ENCODE assay signal across 7 cellular contexts in genomic region chr11:3947084-3947483, GRCh38.
DNase-seq lines count a peak whose midpoint lies in the region; ATAC-seq and TF ChIP-seq lines count a peak whose summit lies in the region.

No MANE protein-coding gene starts in this region.

- H3K27ac Mint-ChIP-seq in chondrocyte (ENCODE audit: unreplicated experiment) = peak overlapping the region; percentile 56

- peak; percentile 65 for DNase-seq in RPMI7951 (ENCODE audit: low read depth)
- DNase-seq in chondrocyte (ENCODE audit: low spot score) = no peak
- DNase-seq in NCI-H1694 treated with DMSO at 0.1 percent for 48 hours (lab: John Stamatoyannopoulos, UW) = no peak
- DNase-seq in substantia nigra (lab: John Stamatoyannopoulos, UW) = no peak

- no peaks in the 10 kb centered on the region for H3K36me3 ChIP-seq in neutrophil

- ATAC-seq in GM18867 (IDR thresholded peaks at IDR 0.05; ENCODE audit: unreplicated experiment) = peak; percentile 86
- ATAC-seq in HG02759 (IDR thresholded peaks at IDR 0.05; ENCODE audit: unreplicated experiment) = peak; percentile 64

- H3K4me3 Mint-ChIP-seq in chondrocyte (ENCODE audit: unreplicated experiment) = no peak overlapping the region

- no peaks in the 10 kb centered on the region for H3K36me3 Mint-ChIP-seq in chondrocyte (ENCODE audit: low read depth)

- H3K27ac ChIP-seq in neutrophil (peak overlapping the region; percentile 67), substantia nigra (ENCODE audit: low read depth, low read length, poor library complexity, severe bottlenecking) (no peak overlapping the region)

- no peaks in the 10 kb centered on the region for H3K27me3 Mint-ChIP-seq in chondrocyte (ENCODE audit: low read depth)

- no peak overlapping the region for H3K4me3 ChIP-seq in neutrophil (ENCODE audit: low read depth in 1 of 2, low read length in 1 of 2)

- TF ChIP-seq CTCF in chondrocyte (IDR thresholded peaks at IDR 0.05) (no peak), neutrophil (IDR thresholded peaks at IDR 0.05) (no peak)

- H3K27me3 ChIP-seq in neutrophil = no peaks in the 10 kb centered on the region

- H3K4me1 ChIP-seq in neutrophil (ENCODE audit: control insufficient read depth in 1 of 2, insufficient read depth in 1 of 2, low read depth in 1 of 2, low read length in 1 of 2) = peaks cover 30 to 45% of the 10 kb centered on the region in 2 experiments

- H3K9me3 ChIP-seq in neutrophil = no peaks in the 10 kb centered on the region

- peaks cover 65% of the 10 kb centered on the region for H3K4me1 Mint-ChIP-seq in chondrocyte (ENCODE audit: low read depth)

- no peaks in the 10 kb centered on the region for H3K9me3 Mint-ChIP-seq in chondrocyte (ENCODE audit: low read depth)
